Comparison of ENCODE assay signal across 17 cellular contexts in the genomic region with DNA sequence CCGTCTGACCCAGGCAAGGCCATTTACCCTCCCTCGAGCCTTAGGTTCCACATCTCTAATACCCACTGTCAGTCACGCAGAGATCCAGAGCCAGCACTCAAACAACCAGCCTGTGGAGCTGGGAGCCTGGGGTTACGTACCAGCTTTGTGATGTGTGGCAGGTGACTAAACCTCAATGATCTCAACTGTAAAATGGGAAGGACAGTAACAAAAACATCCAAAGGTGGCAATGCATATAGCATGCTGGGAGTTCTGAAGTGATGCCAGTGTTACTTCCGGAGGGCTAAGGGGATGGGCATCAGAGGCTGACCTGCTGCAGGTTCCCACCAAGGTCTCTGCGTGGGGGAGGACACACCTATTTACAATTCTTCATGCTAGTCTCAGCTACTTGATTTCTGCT. TPM values are rescaled to one million over a fixed set of nuclear protein-coding genes. Genes with fewer than 3 reads are reported as not detected.
DNase-seq lines count a peak whose midpoint lies in the region; ATAC-seq, FAIRE-seq and TF ChIP-seq lines count a peak whose summit lies in the region.
"Had no signal": no experiment of that assay in that cellular context is flagged by ENCODE, and none has a peak within 500 bp of the region (broad histone marks: within the 10 kb centered on the region; RNA-seq: fewer than 3 reads in every experiment).

No MANE protein-coding gene starts in this region.

- no peak overlapping the region for H3K4me3 Mint-ChIP-seq in activated T-cell treated with anti-CD3 and anti-CD28 coated beads, Interleukin-2, amount 50 U/mL, for 24 hours
- H3K4me3 Mint-ChIP-seq in activated T-cell treated with anti-CD3 and anti-CD28 coated beads, Interleukin-2, amount 50 U/mL, for 4 hours = no peak overlapping the region
- H3K4me3 Mint-ChIP-seq: CD14-positive monocyte, H9 had no signal

- H3K4me1 Mint-ChIP-seq in activated T-cell treated with anti-CD3 and anti-CD28 coated beads, Interleukin-2, amount 50 U/mL, for 24 hours (ENCODE audit: low read depth) = peaks cover 40% of the 10 kb centered on the region
- peaks cover 27% of the 10 kb centered on the region for H3K4me1 Mint-ChIP-seq in activated T-cell treated with anti-CD3 and anti-CD28 coated beads, Interleukin-2, amount 50 U/mL, for 4 hours (ENCODE audit: low read depth)

- DNase-seq in activated T-cell treated with anti-CD3 and anti-CD28 coated beads, Interleukin-2, amount 50 U/mL, for 24 hours = no peak
- DNase-seq in activated T-cell treated with anti-CD3 and anti-CD28 coated beads, Interleukin-2, amount 50 U/mL, for 4 hours = no peak
- no peak for DNase-seq in HL-60 (ENCODE audit: low read depth in 1 of 2, low spot score in 1 of 2)
- DNase-seq in islet precursor cell = peak; percentile 32
- peak; percentile 6 for DNase-seq in sciatic nerve (ENCODE audit: low spot score)
- DNase-seq in activated effector memory CD4-positive, alpha-beta T cell treated with Interleukin-2 at 50 U/mL for 16 hours = no peak
- DNase-seq in GM19239 (ENCODE audit: insufficient read length, low spot score) = no peak
- DNase-seq in GM10248 (ENCODE audit: extremely low spot score) = no peak
- DNase-seq: Caco-2, DND-41, GDM1, GOT3, H9 had no signal

- no peak for FAIRE-seq in GM19239 (lab: Jason Lieb, UNC)
- FAIRE-seq: HTR-8/SVneo had no signal

- peak overlapping the region; percentile 68 for H3K27ac Mint-ChIP-seq in activated T-cell treated with anti-CD3 and anti-CD28 coated beads, Interleukin-2, amount 50 U/mL, for 24 hours

- POLR2A ChIA-PET in GM10248 (lab: Yijun Ruan, JAX) = no interaction called here

- H3K4me3 ChIP-seq in HL-60 (replicated peaks; ENCODE audit: insufficient read depth, low read length) = no peak overlapping the region

- H3K36me3 Mint-ChIP-seq in activated T-cell treated with anti-CD3 and anti-CD28 coated beads, Interleukin-2, amount 50 U/mL, for 24 hours (ENCODE audit: low read depth) = peaks cover 96% of the 10 kb centered on the region
- peaks cover 35% of the 10 kb centered on the region for H3K36me3 Mint-ChIP-seq in activated T-cell treated with anti-CD3 and anti-CD28 coated beads, Interleukin-2, amount 50 U/mL, for 4 hours (ENCODE audit: insufficient read depth)

- H3K27me3 Mint-ChIP-seq in activated T-cell treated with anti-CD3 and anti-CD28 coated beads, Interleukin-2, amount 50 U/mL, for 24 hours = no peaks in the 10 kb centered on the region
- H3K27me3 Mint-ChIP-seq in activated T-cell treated with anti-CD3 and anti-CD28 coated beads, Interleukin-2, amount 50 U/mL, for 4 hours (ENCODE audit: low read depth) = no peaks in the 10 kb centered on the region

- H3K27ac ChIP-seq in HL-60 (replicated peaks) = peak overlapping the region; percentile 81
- H3K27ac ChIP-seq: 22Rv1 had no signal

- no peaks in the 10 kb centered on the region for H3K9me3 Mint-ChIP-seq in activated T-cell treated with anti-CD3 and anti-CD28 coated beads, Interleukin-2, amount 50 U/mL, for 24 hours
- no peaks in the 10 kb centered on the region for H3K9me3 Mint-ChIP-seq in activated T-cell treated with anti-CD3 and anti-CD28 coated beads, Interleukin-2, amount 50 U/mL, for 4 hours
- H3K9me3 Mint-ChIP-seq: CD14-positive monocyte; CD8-positive, alpha-beta memory T cell; H9 had no signal

- H3K27me3 ChIP-seq in HL-60 (ENCODE audit: insufficient read depth, poor library complexity, severe bottlenecking) = no peaks in the 10 kb centered on the region

- TF ChIP-seq CTCF in HL-60 (IDR thresholded peaks at IDR 0.05; ENCODE audit: insufficient read depth, low read length) = no peak
- no peak for TF ChIP-seq CTCF in GM10248 (IDR thresholded peaks at IDR 0.05; ENCODE audit: control extremely low read depth, extremely low read depth, low read depth, missing control alignments)

- no peak for ATAC-seq in activated T-cell treated with anti-CD3 and anti-CD28 coated beads, Interleukin-2, amount 50 U/mL, for 4 hours
- ATAC-seq in sciatic nerve = no peak

- CTCF ChIA-PET in GM10248 (lab: Yijun Ruan, JAX) = interaction anchor here (0.7 to 7.0 kb wide), 10 partner anchors 9 to 87 kb away, joined by 3 to 45 read pairs (median 4); partner anchors contain the start of gene TADA2B

- intact Hi-C loops in sciatic nerve (cut with DNase I) = loop anchor here (10.0 kb wide), 1 partner anchor 347 kb away; the partner anchor contains the start of gene BLOC1S4

RNA-seq across cellular contexts. Expression of gene GRPEL1, which starts 6.0 kb away (rescaled TPM):
- 100 to 1,000 TPM; 129 to 146 (median 136) TPM for total RNA-seq in activated T-cell treated with anti-CD3 and anti-CD28 coated beads, Interleukin-2, amount 50 U/mL, for 4 hours
- 20.6 TPM for total RNA-seq in sciatic nerve

RNA-seq across cellular contexts. Expression of gene TADA2B, which starts 18.6 kb away (rescaled TPM):
- 10 to 100 TPM; 16.9 to 21.3 (median 17.0) TPM for total RNA-seq in activated T-cell treated with anti-CD3 and anti-CD28 coated beads, Interleukin-2, amount 50 U/mL, for 4 hours
- 14.8 TPM for total RNA-seq in sciatic nerve

Comparison
In these comparisons a context has a peak if more than half of its experiments do, and no peak if none do; other contexts are left out.
1. DNase-seq: peak in islet precursor cell (single experiment) and sciatic nerve (single experiment); none in activated T-cell treated with anti-CD3 and anti-CD28 coated beads, Interleukin-2, amount 50 U/mL, for 24 hours (single experiment), activated T-cell treated with anti-CD3 and anti-CD28 coated beads, Interleukin-2, amount 50 U/mL, for 4 hours (single experiment), HL-60 (0 of 2), activated effector memory CD4-positive, alpha-beta T cell treated with Interleukin-2 at 50 U/mL for 16 hours (single experiment), GM19239 (single experiment) and GM10248 (single experiment).